ENCODE assay signal across 1 cellular context in genomic region chr10:102151774-102152544, GRCh38.
A peak's percentile ranks its signal among the peaks of the same experiment; 100 is the strongest.
TF ChIP-seq lines count a peak whose summit lies in the region.

NOLC1 (plus strand) TSS chr10:102152389; CDS start chr10:102152411, 22 bp downstream.

TF ChIP-seq in K562, 482 proteins besides CTCF, POLR2A, EP300 and RAD21 (continued from another document and continues in another):
- TF ChIP-seq ZNF398 (CRISPR knock-in tag; IDR thresholded peaks at IDR 0.05) (no peak), FOXP4 (CRISPR knock-in tag; IDR thresholded peaks at IDR 0.05; ENCODE audit: borderline replicate concordance) (peak; percentile 52; the same call in 1 of the 2 replicates), ZBTB7A (IDR thresholded peaks at IDR 0.05; ENCODE audit: borderline replicate concordance, control insufficient read depth, low read depth, low read length) (peak; percentile 90; the same call in 1 of the 2 replicates), SETDB1 (IDR thresholded peaks at IDR 0.05; ENCODE audit: low read length) (no peak), PRDM10 (IDR thresholded peaks at IDR 0.05; ENCODE audit: partially characterized antibody) (peak; percentile 97), SMAD4 (CRISPR knock-in tag; conservative IDR thresholded peaks at IDR 0.05) (0 out of 2 replicates have a peak, but pooled peaks have one; percentile 8), SMARCA5 (IDR thresholded peaks at IDR 0.05) (no peak), CEBPB (tag; IDR thresholded peaks at IDR 0.05) (0 out of 2 replicates have a peak, but pooled peaks have one; percentile 22), E2F3 (CRISPR knock-in tag; IDR thresholded peaks at IDR 0.05) (peak; percentile 99), TRIM24 (IDR thresholded peaks at IDR 0.05) (peak; percentile 83 to 86), ZNF75A (CRISPR knock-in tag; IDR thresholded peaks at IDR 0.05) (no peak), REST (CRISPR knock-in tag; IDR thresholded peaks at IDR 0.05; ENCODE audit: low read depth) (no peak), HCFC1 (IDR thresholded peaks at IDR 0.05; ENCODE audit: low read depth, low read length) (peak; percentile 88), SUPT5H (IDR thresholded peaks at IDR 0.05) (peak; percentile 88), TSHZ1 (CRISPR knock-in tag; IDR thresholded peaks at IDR 0.05) (no peak), ZNF609 (CRISPR knock-in tag; IDR thresholded peaks at IDR 0.05; ENCODE audit: borderline replicate concordance) (no peak), ZFX (CRISPR knock-in tag; IDR thresholded peaks at IDR 0.05) (peak; percentile 72), CHD2 (IDR thresholded peaks at IDR 0.05; ENCODE audit: low read depth, low read length) (peak; percentile 77), ARID1B (IDR thresholded peaks at IDR 0.05) (no peak), GATA2 (CRISPR knock-in tag; IDR thresholded peaks at IDR 0.05) (no peak), EP400 (IDR thresholded peaks at IDR 0.05) (peak; percentile 99), SRSF3 (IDR thresholded peaks at IDR 0.05; ENCODE audit: insufficient read depth, low read length) (no peak), ETS2 (tag; IDR thresholded peaks at IDR 0.05; ENCODE audit: borderline replicate concordance, poor library complexity, severe bottlenecking) (no peak), ZNF324 (CRISPR knock-in tag; IDR thresholded peaks at IDR 0.05) (no peak), PHB2 (IDR thresholded peaks at IDR 0.05; ENCODE audit: low read depth) (no peak), ZNF239 (CRISPR knock-in tag; IDR thresholded peaks at IDR 0.05) (no peak), ZNF717 (CRISPR knock-in tag; IDR thresholded peaks at IDR 0.05) (no peak), SMAD1 (IDR thresholded peaks at IDR 0.05; ENCODE audit: low read depth, low read length, partially characterized antibody) (no peak), PHF20 (IDR thresholded peaks at IDR 0.05; ENCODE audit: partially characterized antibody) (peak; percentile 73), KLF6 (CRISPR knock-in tag; IDR thresholded peaks at IDR 0.05; ENCODE audit: borderline replicate concordance) (no peak), MCM5 (IDR thresholded peaks at IDR 0.05; ENCODE audit: low read depth) (no peak), ZNF3 (CRISPR knock-in tag; IDR thresholded peaks at IDR 0.05) (no peak), ZNF24 (IDR thresholded peaks at IDR 0.05) (peak; percentile 90), XRCC3 (IDR thresholded peaks at IDR 0.05) (no peak), MYC (IDR thresholded peaks at IDR 0.05; ENCODE audit: low read depth, low read length) (peak; percentile 96), MYC (CRISPR knock-in tag; IDR thresholded peaks at IDR 0.05; ENCODE audit: borderline replicate concordance, low read depth) (no peak), EZH2 (IDR thresholded peaks at IDR 0.05; ENCODE audit: borderline replicate concordance, low read depth, low read length) (no peak), RBFOX2 (IDR thresholded peaks at IDR 0.05; ENCODE audit: low read depth, low read length) (peak; percentile 100), THAP12 (CRISPR knock-in tag; IDR thresholded peaks at IDR 0.05) (no peak)
